Comparison of ENCODE assay signal across 8 cellular contexts in the genomic region with DNA sequence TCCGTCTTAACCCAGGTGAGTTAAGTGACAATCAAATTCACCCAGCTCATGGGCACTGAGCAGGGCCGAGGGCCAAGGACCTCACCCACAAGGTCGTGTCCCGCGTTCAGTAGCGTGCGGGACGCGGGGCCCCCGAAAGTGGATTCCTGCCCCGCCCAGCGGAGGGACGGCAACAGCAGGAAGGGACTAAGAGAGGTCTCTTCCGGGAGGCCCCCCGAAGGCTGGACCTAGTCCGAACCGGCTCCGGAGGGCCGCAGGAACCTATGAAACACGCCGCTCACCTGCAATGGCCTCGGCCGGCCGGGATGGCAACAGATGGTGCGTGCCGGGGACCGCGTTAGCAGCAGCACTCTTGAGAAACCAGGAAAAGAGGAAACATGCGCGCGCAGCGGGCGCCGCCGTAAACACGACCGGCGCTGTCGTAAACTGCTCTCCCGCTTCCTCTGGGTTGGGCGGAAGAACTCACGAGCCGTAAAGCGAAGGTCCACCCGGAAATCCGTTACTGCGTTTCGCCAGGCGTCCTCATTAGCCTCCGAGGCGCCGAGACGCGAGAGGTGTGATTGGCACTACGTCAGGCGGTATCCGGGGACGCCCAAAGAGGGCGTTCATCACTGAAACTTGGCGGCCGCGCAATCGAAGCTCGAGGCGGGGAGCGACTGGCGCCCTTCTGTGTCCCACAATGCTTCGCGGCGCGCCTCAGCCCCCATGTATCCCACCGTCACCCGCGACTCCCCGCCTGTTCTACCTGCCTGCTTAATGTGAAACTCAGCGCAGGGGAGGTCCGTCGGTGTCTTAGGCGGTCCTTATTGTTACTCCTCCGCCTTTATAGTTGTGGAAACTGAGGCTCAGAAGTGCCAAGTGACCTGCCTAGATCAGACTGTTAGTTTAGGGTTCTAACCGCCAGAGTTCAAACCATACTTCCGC. TPM values are rescaled to one million over a fixed set of nuclear protein-coding genes. Genes with fewer than 3 reads are reported as not detected.
DNase-seq lines count a peak whose midpoint lies in the region; ATAC-seq lines count a peak whose summit lies in the region.

A gene with protein sequence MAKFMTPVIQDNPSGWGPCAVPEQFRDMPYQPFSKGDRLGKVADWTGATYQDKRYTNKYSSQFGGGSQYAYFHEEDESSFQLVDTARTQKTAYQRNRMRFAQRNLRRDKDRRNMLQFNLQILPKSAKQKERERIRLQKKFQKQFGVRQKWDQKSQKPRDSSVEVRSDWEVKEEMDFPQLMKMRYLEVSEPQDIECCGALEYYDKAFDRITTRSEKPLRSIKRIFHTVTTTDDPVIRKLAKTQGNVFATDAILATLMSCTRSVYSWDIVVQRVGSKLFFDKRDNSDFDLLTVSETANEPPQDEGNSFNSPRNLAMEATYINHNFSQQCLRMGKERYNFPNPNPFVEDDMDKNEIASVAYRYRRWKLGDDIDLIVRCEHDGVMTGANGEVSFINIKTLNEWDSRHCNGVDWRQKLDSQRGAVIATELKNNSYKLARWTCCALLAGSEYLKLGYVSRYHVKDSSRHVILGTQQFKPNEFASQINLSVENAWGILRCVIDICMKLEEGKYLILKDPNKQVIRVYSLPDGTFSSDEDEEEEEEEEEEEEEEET (minus strand): TSS at position 372 of the 924 bp plus-strand sequence. CDS start 3,045 bp downstream, outside the sequence.

- H3K9me3 ChIP-seq in BLaER1: 0 out of 2 replicates have a peak, but pooled peaks cover 6% of the 10 kb centered on the region

- H3K36me3 ChIP-seq in BLaER1: peaks cover 33% of the 10 kb centered on the region

- peak within 1 kb of the TSS; percentile 99 for H3K9ac ChIP-seq in BLaER1

- H3K27ac ChIP-seq in BLaER1: peak within 1 kb of the TSS; percentile 97

- peak within 1 kb of the TSS; percentile 96 for H3K4me3 ChIP-seq in BLaER1

- H3K4me2 ChIP-seq in BLaER1: peak within 1 kb of the TSS; percentile 98

- intact Hi-C loops in left colon (cut with DNase I, micrococcal nuclease): no loop called here

- H3K4me1 ChIP-seq in BLaER1: peaks cover 23% of the 10 kb centered on the region

- H4K20me1 ChIP-seq in BLaER1: peaks cover 43% of the 10 kb centered on the region

- peak; percentile 99 for DNase-seq in NCI-H748 (lab: John Stamatoyannopoulos, UW; ENCODE audit: unreplicated experiment)
- DNase-seq in activated CD4-positive, alpha-beta T cell treated with anti-CD3 and anti-CD28 coated beads, Interleukin-2, amount 50 U/mL, for 1 hour: peak; percentile 97
- peak; percentile 94 for DNase-seq in cortex of kidney (lab: John Stamatoyannopoulos, UW)
- DNase-seq in left colon: peak; percentile 99
- peak; percentile 99 for DNase-seq in stimulated activated CD4-positive, alpha-beta T cell treated with anti-CD3 and anti-CD28 coated beads, Interleukin-1b, Interleukin-23, amount 100 ng/mL, for 48 hours

- no peaks in the 10 kb centered on the region for H3K27me3 ChIP-seq in BLaER1

- ATAC-seq in GM19351 (IDR thresholded peaks at IDR 0.05; ENCODE audit: unreplicated experiment) (peak; percentile 92), HG03521 (IDR thresholded peaks at IDR 0.05; ENCODE audit: unreplicated experiment) (peak; percentile 94), left colon (peak; percentile 91)

RNA-seq across cellular contexts. Expression of the gene that starts here (rescaled TPM):
- 100 to 1,000 TPM; 130 to 131 TPM for total RNA-seq in left colon

Comparison
In these comparisons a context has a peak if more than half of its experiments do, and no peak if none do; other contexts are left out.
1. Peak in every context shown above with its lines: DNase-seq, ATAC-seq, H3K4me3 ChIP-seq and H3K27ac ChIP-seq.